In genomic region chr5:144467795-144468194, GRCh38 we compare ENCODE assay signal across 9 cellular contexts.
DNase-seq lines count a peak whose midpoint lies in the region; TF ChIP-seq lines count a peak whose summit lies in the region.
"Had no signal": no experiment of that assay in that cellular context is flagged by ENCODE, and none has a peak within 500 bp of the region (broad histone marks: within the 10 kb centered on the region; RNA-seq: fewer than 3 reads in every experiment).

No MANE protein-coding gene starts in this region.

- no peaks in the 10 kb centered on the region for H3K9me3 Mint-ChIP-seq in osteocyte (ENCODE audit: unreplicated experiment)

- no peak overlapping the region for H3K4me3 ChIP-seq in dorsolateral prefrontal cortex

- TF ChIP-seq CTCF in dorsolateral prefrontal cortex (IDR thresholded peaks at IDR 0.05 in 54 of 56, conservative IDR thresholded peaks at IDR 0.05 in 2 of 56; ENCODE audit: low read depth in 1 of 56, partially characterized antibody in 56 of 56) (peak in 47 of 56 donors; percentile 12 to 58 (median 37)), osteocyte (IDR thresholded peaks at IDR 0.05) (peak; percentile 68)

- no peaks in the 10 kb centered on the region for H3K27me3 Mint-ChIP-seq in osteocyte (ENCODE audit: unreplicated experiment)
- H3K27me3 Mint-ChIP-seq: B cell had no signal

- H3K4me1 Mint-ChIP-seq in osteocyte (ENCODE audit: unreplicated experiment): no peaks in the 10 kb centered on the region
- H3K4me1 Mint-ChIP-seq: B cell had no signal

- H3K4me3 Mint-ChIP-seq in osteocyte (ENCODE audit: unreplicated experiment): no peak overlapping the region
- H3K4me3 Mint-ChIP-seq: B cell had no signal

- no peaks in the 10 kb centered on the region for H3K27me3 ChIP-seq in dorsolateral prefrontal cortex

- DNase-seq in DMS 273 (lab: John Stamatoyannopoulos, UW; ENCODE audit: unreplicated experiment) (peak; percentile 69), DMS 273 treated with DMSO at 0.1 percent for 48 hours (lab: John Stamatoyannopoulos, UW) (no peak), NCI-H345 treated with DMSO at 0.1 percent for 48 hours (lab: John Stamatoyannopoulos, UW; ENCODE audit: unreplicated experiment) (peak; percentile 38), dorsolateral prefrontal cortex (no peak), osteocyte (ENCODE audit: extremely low spot score, unreplicated experiment) (no peak), DMS79 (lab: John Stamatoyannopoulos, UW) (no peak), HK-2 (ENCODE audit: unreplicated experiment) (no peak), NOMO-1 (lab: John Stamatoyannopoulos, UW; ENCODE audit: unreplicated experiment in 2 of 2) (no peak)

- H3K27ac Mint-ChIP-seq in osteocyte (ENCODE audit: unreplicated experiment): no peak overlapping the region
- H3K27ac Mint-ChIP-seq: B cell had no signal

- H3K27ac ChIP-seq in dorsolateral prefrontal cortex: peak overlapping the region in 1 of 59 donors; percentile 15

- intact Hi-C loops in dorsolateral prefrontal cortex (cut with DNase I): no loop called here

- H3K36me3 Mint-ChIP-seq in osteocyte (ENCODE audit: unreplicated experiment): no peaks in the 10 kb centered on the region

Comparison
In these comparisons a context has a peak if more than half of its experiments do, and no peak if none do; other contexts are left out.
1. DNase-seq: peak in DMS 273 (single experiment) and NCI-H345 treated with DMSO at 0.1 percent for 48 hours (single experiment); none in DMS 273 treated with DMSO at 0.1 percent for 48 hours (single experiment), dorsolateral prefrontal cortex (0 of 10), osteocyte (single experiment), DMS79 (single experiment), HK-2 (single experiment) and NOMO-1 (0 of 2).